In genomic region chr2:153495725-153496124, GRCh38 we compare ENCODE assay signal across 21 cellular contexts. TPM values are rescaled to one million over a fixed set of nuclear protein-coding genes. Genes with fewer than 3 reads are reported as not detected.
DNase-seq lines count a peak whose midpoint lies in the region; ATAC-seq, FAIRE-seq and TF ChIP-seq lines count a peak whose summit lies in the region.
"Had no signal": no experiment of that assay in that cellular context is flagged by ENCODE, and none has a peak within 500 bp of the region (broad histone marks: within the 10 kb centered on the region; RNA-seq: fewer than 3 reads in every experiment).

No MANE protein-coding gene starts in this region.

- BruUV-seq in HepG2 (replicated peaks; lab: Mats Ljungman, UMichigan): no TSS peak

- WGBS in liver: 2% methylated on average over 1 of the region's 1 CpG
- WGBS in HepG2 (ENCODE audit: low lambda C conversion rate): 0% methylated on average over 1 of the region's 1 CpG
- WGBS in right lobe of liver (ENCODE audit: insufficient coverage, low coverage, low lambda C conversion rate, missing lambda C conversion rate): 0% methylated on average over 1 of the region's 1 CpG

- no peak for DNase-seq in HepG2 (ENCODE audit: low spot score)
- DNase-seq in right lobe of liver: no peak
- no peak for DNase-seq in stimulated activated naive CD8-positive, alpha-beta T cell treated with anti-CD3 and anti-CD28 coated beads, Interleukin-15, Interleukin-2, amounts not matched to agents 100 U/mL and 50 U/mL, for 24 hours
- no peak for DNase-seq in lower lobe of right lung
- no peak for DNase-seq in HUDEP-2 (lab: John Stamatoyannopoulos, UW; ENCODE audit: unreplicated experiment in 76 of 76)
- DNase-seq: BE2C, DMS53, GF-D8, KG1, NCI-H1092 treated with DMSO at 0.1 percent for 48 hours, NCI-H1694 treated with DMSO at 0.1 percent for 48 hours, NCI-H774, OCI-M1 had no signal

- TF ChIP-seq EP300 in HepG2 (IDR thresholded peaks at IDR 0.05; ENCODE audit: low read depth in 2 of 2, low read length in 2 of 2) (no peak), HepG2 (CRISPR knock-in tag; IDR thresholded peaks at IDR 0.05; ENCODE audit: borderline replicate concordance) (no peak)

- peaks cover 0 to 6% (median 0%) of the 10 kb centered on the region in 4 donors for H3K27me3 ChIP-seq in liver (ENCODE audit: control insufficient read depth in 4 of 4, insufficient read depth in 4 of 4, low read length in 3 of 4)
- no peaks in the 10 kb centered on the region for H3K27me3 ChIP-seq in HepG2 (ENCODE audit: control insufficient read depth in 1 of 2, insufficient read depth in 2 of 2, low read length in 2 of 2)
- H3K27me3 ChIP-seq in right lobe of liver: no peaks in the 10 kb centered on the region
- H3K27me3 ChIP-seq in lower lobe of right lung (ENCODE audit: low read depth): no peaks in the 10 kb centered on the region
- H3K27me3 ChIP-seq: BE2C, SJSA1 had no signal

- H3K79me2 ChIP-seq in HepG2 (ENCODE audit: insufficient read depth, low read length): no peaks in the 10 kb centered on the region

- H4K20me1 ChIP-seq in HepG2 (ENCODE audit: insufficient read depth, low read length): no peaks in the 10 kb centered on the region

- H3K9me3 ChIP-seq in liver (ENCODE audit: control insufficient read depth in 4 of 4, low read length in 3 of 4): no peaks in the 10 kb centered on the region
- no peaks in the 10 kb centered on the region for H3K9me3 ChIP-seq in HepG2 (ENCODE audit: low read length)
- H3K9me3 ChIP-seq in right lobe of liver: no peaks in the 10 kb centered on the region
- no peaks in the 10 kb centered on the region for H3K9me3 ChIP-seq in lower lobe of right lung
- H3K9me3 ChIP-seq: A549, BE2C, SJSA1 had no signal

- FAIRE-seq in HepG2 (lab: Jason Lieb, UNC): no peak
- FAIRE-seq: A549, D721Med, H54, RCC 7860 had no signal

- H3K9ac ChIP-seq in liver (ENCODE audit: low read depth in 1 of 2, low read length in 2 of 2) (no peak overlapping the region), HepG2 (ENCODE audit: insufficient read depth, low read depth, low read length) (no peak overlapping the region)

- TF ChIP-seq CTCF in liver (IDR thresholded peaks at IDR 0.05; ENCODE audit: low read depth, low read length, missing input control): no peak
- TF ChIP-seq CTCF in HepG2 (CRISPR knock-in tag; IDR thresholded peaks at IDR 0.05): no peak
- TF ChIP-seq CTCF in VCaP (conservative IDR thresholded peaks at IDR 0.05): no peak
- no peak for TF ChIP-seq CTCF in right lobe of liver (IDR thresholded peaks at IDR 0.05)
- TF ChIP-seq CTCF in lower lobe of right lung (IDR thresholded peaks at IDR 0.05): no peak

- TF ChIP-seq POLR2A in HepG2 (IDR thresholded peaks at IDR 0.05; ENCODE audit: insufficient read depth in 1 of 2, low read depth in 2 of 2, low read length in 2 of 2) (no peak), right lobe of liver (IDR thresholded peaks at IDR 0.05) (no peak)

- CTCF ChIA-PET in HepG2 (lab: Yijun Ruan, JAX; ENCODE audit: low intra/inter-chr PET ratio, low total read pairs): no interaction called here

- in situ Hi-C loops in HepG2 (cut with HindIII; ENCODE audit: extremely low pct_ligation_motif_present, low pct_unique_long_range_greater_than_20kb): loop anchor here (25.0 kb wide), 2 partner anchors 758 to 1458 kb away; no protein-coding TSS in a partner anchor

- intact Hi-C loops in HepG2 (cut with micrococcal nuclease; ENCODE audit: unreplicated experiment) (no loop called here), right lobe of liver (cut with DNase I) (no loop called here), lower lobe of right lung (cut with DNase I) (no loop called here)

- ATAC-seq in HepG2 (no peak), right lobe of liver (peak in 3 of 4 donors; percentile 40 to 59 (median 52)), lower lobe of right lung (no peak)
- ATAC-seq in stimulated activated naive CD8-positive, alpha-beta T cell treated with anti-CD3 and anti-CD28 coated beads, Interleukin-15, Interleukin-2, amounts not matched to agents 100 U/mL and 50 U/mL, for 24 hours: no peak
- ATAC-seq: Right ventricle myocardium inferior had no signal

- H3K4me2 ChIP-seq in HepG2 (ENCODE audit: low read depth, low read length): no peak overlapping the region
- H3K4me2 ChIP-seq: A549 had no signal

- no peak overlapping the region for H3K27ac ChIP-seq in liver (ENCODE audit: low read depth in 1 of 2, low read length in 2 of 2)
- no peak overlapping the region for H3K27ac ChIP-seq in HepG2 (ENCODE audit: extremely low read length, insufficient read depth, low read length)
- H3K27ac ChIP-seq in VCaP: peak overlapping the region; percentile 75
- no peak overlapping the region for H3K27ac ChIP-seq in right lobe of liver
- H3K27ac ChIP-seq in lower lobe of right lung: no peak overlapping the region
- H3K27ac ChIP-seq: A549, SJSA1 had no signal

- TF ChIP-seq RAD21 in liver (IDR thresholded peaks at IDR 0.05) (no peak), HepG2 (CRISPR knock-in tag; IDR thresholded peaks at IDR 0.05) (no peak)

- H3K4me1 ChIP-seq in liver (ENCODE audit: control insufficient read depth in 4 of 4, insufficient read depth in 4 of 4, low read length in 3 of 4) (no peaks in the 10 kb centered on the region), HepG2 (ENCODE audit: insufficient read depth, low read length) (no peaks in the 10 kb centered on the region), right lobe of liver (no peaks in the 10 kb centered on the region), lower lobe of right lung (no peaks in the 10 kb centered on the region)
- H3K4me1 ChIP-seq: A549, BE2C, SJSA1 had no signal

- H2AFZ ChIP-seq in HepG2 (ENCODE audit: low read length): no peak overlapping the region

- no peak overlapping the region for H3K4me3 ChIP-seq in liver (ENCODE audit: low read depth in 1 of 3, low read length in 3 of 3)
- no peak overlapping the region for H3K4me3 ChIP-seq in HepG2 (replicated peaks in 1 of 3; ENCODE audit: insufficient read depth in 1 of 3, low read depth in 2 of 3, low read length in 3 of 3)
- H3K4me3 ChIP-seq in right lobe of liver: no peak overlapping the region
- no peak overlapping the region for H3K4me3 ChIP-seq in lower lobe of right lung
- H3K4me3 ChIP-seq: A549, SJSA1 had no signal

- no peaks in the 10 kb centered on the region for H3K36me3 ChIP-seq in liver (ENCODE audit: control insufficient read depth in 4 of 4, insufficient read depth in 3 of 4, low read depth in 1 of 4, low read length in 3 of 4)
- no peaks in the 10 kb centered on the region for H3K36me3 ChIP-seq in HepG2 (replicated peaks in 1 of 2; ENCODE audit: control insufficient read depth in 1 of 2, insufficient read depth in 2 of 2, low read length in 2 of 2)
- H3K36me3 ChIP-seq in right lobe of liver: no peaks in the 10 kb centered on the region
- no peaks in the 10 kb centered on the region for H3K36me3 ChIP-seq in lower lobe of right lung
- H3K36me3 ChIP-seq: BE2C, SJSA1 had no signal

- POLR2A ChIA-PET in HepG2 (lab: Yijun Ruan, JAX): no interaction called here

TF ChIP-seq in liver, 16 proteins besides CTCF, POLR2A, EP300 and RAD21:
- TF ChIP-seq JUND (IDR thresholded peaks at IDR 0.05) (no peak), RXRA (IDR thresholded peaks at IDR 0.05) (peak; percentile 17 to 23), FOXA2 (IDR thresholded peaks at IDR 0.05) (no peak), TAF1 (conservative IDR thresholded peaks at IDR 0.05) (no peak)

TF ChIP-seq in HepG2, 621 proteins besides CTCF, POLR2A, EP300 and RAD21:
- no peak for TF ChIP-seq GATAD2A (CRISPR knock-in tag; IDR thresholded peaks at IDR 0.05)
- no peak for TF ChIP-seq ADNP (CRISPR knock-in tag; IDR thresholded peaks at IDR 0.05)
- TF ChIP-seq ZNF331 (CRISPR knock-in tag; IDR thresholded peaks at IDR 0.05): no peak
- no peak for TF ChIP-seq ELF1 (CRISPR knock-in tag; IDR thresholded peaks at IDR 0.05)
- TF ChIP-seq ZNF530 (CRISPR knock-in tag; IDR thresholded peaks at IDR 0.05; ENCODE audit: low read depth): no peak
- no peak for TF ChIP-seq CBX5 (CRISPR knock-in tag; IDR thresholded peaks at IDR 0.05; ENCODE audit: borderline replicate concordance)
- TF ChIP-seq, protein P1, sequence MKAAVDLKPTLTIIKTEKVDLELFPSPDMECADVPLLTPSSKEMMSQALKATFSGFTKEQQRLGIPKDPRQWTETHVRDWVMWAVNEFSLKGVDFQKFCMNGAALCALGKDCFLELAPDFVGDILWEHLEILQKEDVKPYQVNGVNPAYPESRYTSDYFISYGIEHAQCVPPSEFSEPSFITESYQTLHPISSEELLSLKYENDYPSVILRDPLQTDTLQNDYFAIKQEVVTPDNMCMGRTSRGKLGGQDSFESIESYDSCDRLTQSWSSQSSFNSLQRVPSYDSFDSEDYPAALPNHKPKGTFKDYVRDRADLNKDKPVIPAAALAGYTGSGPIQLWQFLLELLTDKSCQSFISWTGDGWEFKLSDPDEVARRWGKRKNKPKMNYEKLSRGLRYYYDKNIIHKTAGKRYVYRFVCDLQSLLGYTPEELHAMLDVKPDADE (CRISPR knock-in tag; IDR thresholded peaks at IDR 0.05): no peak

RNA-seq across cellular contexts. Expression of gene RPRM, which starts 17.2 kb away (rescaled TPM):
- total RNA-seq in liver (not detected), HepG2 (2016; rRNA removed; fragmentation: Illumina TruSeq; extraction: Trizol) (not detected in 2 replicates), right lobe of liver (not detected), lower lobe of right lung (0.27 TPM)
- polyA plus RNA-seq in liver (not detected), HepG2 (2011; rRNA removed) (not detected in 2 replicates)
- not detected in 2 replicates for total RNA-seq in HepG2 (2016; cell fraction: cytosol; rRNA removed; fragmentation: Illumina TruSeq; extraction: Trizol; ENCODE audit: low read depth)
- not detected in 2 replicates for total RNA-seq in HepG2 (2016; cell fraction: insoluble cytoplasmic fraction; rRNA removed; fragmentation: Illumina TruSeq; extraction: Trizol)
- total RNA-seq in HepG2 (2016; cell fraction: membrane; rRNA removed; fragmentation: Illumina TruSeq; extraction: Trizol): not detected in 2 replicates
- total RNA-seq in HepG2 (2016; cell fraction: nucleus; rRNA removed; fragmentation: Illumina TruSeq; extraction: Trizol): not detected in 2 replicates
- polyA plus RNA-seq in HepG2 (2011; cell fraction: cytosol; rRNA removed): not detected in 2 replicates
- polyA plus RNA-seq in HepG2 (2011; cell fraction: nucleus; rRNA removed): not detected in 2 replicates
- polyA plus RNA-seq in HepG2 (2012): not detected in 2 replicates
- polyA plus RNA-seq in HepG2 (2016; cell fraction: cytosol; fragmentation: Illumina TruSeq; extraction: Trizol; ENCODE audit: low read depth): not detected in 2 replicates
- polyA plus RNA-seq in HepG2 (2016; cell fraction: insoluble cytoplasmic fraction; fragmentation: Illumina TruSeq; extraction: Trizol; ENCODE audit: low read depth): not detected in 2 replicates
- polyA plus RNA-seq in HepG2 (2016; cell fraction: membrane; fragmentation: Illumina TruSeq; extraction: Trizol; ENCODE audit: low read depth): not detected in 2 replicates
- not detected in 2 replicates for polyA plus RNA-seq in HepG2 (2016; cell fraction: nucleus; fragmentation: Illumina TruSeq; extraction: Trizol; ENCODE audit: insufficient read depth, low read depth)
- 1.4 TPM in 1 of 2 replicates, not detected in the other for polyA minus RNA-seq in HepG2 (2011; rRNA and poly(A)+ RNA removed; ENCODE audit: low replicate concordance)
- not detected in 2 replicates for polyA minus RNA-seq in HepG2 (2011; cell fraction: cytosol; rRNA and poly(A)+ RNA removed)
- polyA minus RNA-seq in HepG2 (2011; cell fraction: nucleus; rRNA and poly(A)+ RNA removed): not detected in 2 replicates
- total RNA-seq: Right ventricle myocardium inferior, SJSA1 had no signal
- polyA plus RNA-seq: A549 had no signal

Comparison
In these comparisons a context has a peak if more than half of its experiments do, and no peak if none do; other contexts are left out.
1. ATAC-seq: peak in right lobe of liver (3 of 4); none in HepG2 (single experiment), stimulated activated naive CD8-positive, alpha-beta T cell treated with anti-CD3 and anti-CD28 coated beads, Interleukin-15, Interleukin-2, amounts not matched to agents 100 U/mL and 50 U/mL, for 24 hours (single experiment) and lower lobe of right lung (0 of 2).